Comparison of ENCODE assay signal across 2 cellular contexts in the genomic region with DNA sequence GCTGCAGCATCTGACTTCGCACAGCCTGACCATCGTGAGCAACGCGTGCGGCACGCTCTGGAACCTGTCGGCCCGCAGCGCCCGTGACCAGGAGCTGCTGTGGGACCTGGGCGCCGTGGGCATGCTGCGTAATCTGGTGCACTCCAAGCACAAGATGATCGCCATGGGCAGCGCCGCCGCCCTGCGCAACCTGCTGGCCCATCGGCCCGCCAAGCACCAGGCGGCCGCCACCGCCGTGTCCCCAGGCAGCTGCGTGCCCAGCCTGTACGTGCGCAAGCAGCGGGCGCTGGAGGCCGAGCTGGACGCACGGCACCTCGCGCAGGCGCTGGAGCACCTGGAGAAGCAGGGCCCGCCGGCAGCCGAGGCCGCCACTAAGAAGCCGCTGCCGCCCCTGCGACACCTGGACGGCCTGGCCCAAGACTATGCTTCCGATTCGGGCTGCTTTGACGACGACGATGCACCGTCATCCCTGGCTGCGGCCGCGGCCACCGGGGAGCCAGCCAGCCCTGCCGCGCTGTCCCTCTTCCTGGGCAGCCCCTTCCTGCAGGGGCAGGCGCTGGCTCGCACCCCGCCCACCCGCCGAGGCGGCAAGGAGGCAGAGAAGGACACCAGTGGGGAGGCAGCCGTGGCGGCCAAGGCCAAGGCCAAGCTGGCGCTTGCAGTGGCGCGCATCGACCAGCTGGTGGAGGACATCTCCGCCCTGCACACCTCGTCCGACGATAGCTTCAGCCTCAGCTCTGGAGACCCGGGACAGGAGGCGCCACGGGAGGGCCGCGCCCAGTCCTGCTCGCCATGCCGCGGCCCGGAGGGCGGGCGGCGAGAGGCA.
TF ChIP-seq lines count a peak whose summit lies in the region.

No MANE protein-coding gene starts in this region.

TF ChIP-seq in endothelial cell of umbilical vein, 7 proteins besides CTCF, POLR2A, EP300 and RAD21:
- TF ChIP-seq POLR2AphosphoS5 (IDR thresholded peaks at IDR 0.05; ENCODE audit: insufficient read depth, low read depth, low read length) = no peak
- no peak for TF ChIP-seq JUN (IDR thresholded peaks at IDR 0.05; ENCODE audit: borderline replicate concordance, insufficient read depth, insufficient read length, low read depth)
- TF ChIP-seq MYC (IDR thresholded peaks at IDR 0.05; ENCODE audit: low read depth, low read length) = no peak
- TF ChIP-seq MAX (IDR thresholded peaks at IDR 0.05; ENCODE audit: insufficient read depth, insufficient read length) = no peak
- no peak for TF ChIP-seq FOS (IDR thresholded peaks at IDR 0.05; ENCODE audit: borderline replicate concordance, insufficient read depth, low read length)
- no peak for TF ChIP-seq GATA2 (IDR thresholded peaks at IDR 0.05; ENCODE audit: insufficient read depth, insufficient read length, low read depth, low read length)
- no peak for TF ChIP-seq EZH2 (IDR thresholded peaks at IDR 0.05; ENCODE audit: borderline replicate concordance, low read depth, low read length, severe bottlenecking)

TF ChIP-seq in neural cell, 6 proteins besides CTCF, POLR2A, EP300 and RAD21:
- TF ChIP-seq TAF1 (IDR thresholded peaks at IDR 0.05; ENCODE audit: low read depth) (no peak), MXI1 (conservative IDR thresholded peaks at IDR 0.05; ENCODE audit: poor library complexity, severe bottlenecking) (no peak), REST (IDR thresholded peaks at IDR 0.05; ENCODE audit: borderline replicate concordance) (no peak), POLR2AphosphoS5 (IDR thresholded peaks at IDR 0.05) (peak; percentile 15), SMC3 (conservative IDR thresholded peaks at IDR 0.05; ENCODE audit: poor library complexity) (no peak), EZH2 (IDR thresholded peaks at IDR 0.05; ENCODE audit: borderline replicate concordance, insufficient read depth, low read length, poor library complexity, severe bottlenecking) (no peak)
